ENCODE assay signal across 15 cellular contexts in genomic region chr1:20271498-20272400, GRCh38. TPM values are rescaled to one million over a fixed set of nuclear protein-coding genes. Genes with fewer than 3 reads are reported as not detected.
DNase-seq lines count a peak whose midpoint lies in the region; ATAC-seq and TF ChIP-seq lines count a peak whose summit lies in the region.
"Had no signal": no experiment of that assay in that cellular context is flagged by ENCODE, and none has a peak within 500 bp of the region (broad histone marks: within the 10 kb centered on the region; RNA-seq: fewer than 3 reads in every experiment).

No MANE protein-coding gene starts in this region.

- no peaks in the 10 kb centered on the region for H3K36me3 Mint-ChIP-seq in activated naive CD4-positive, alpha-beta T cell treated with anti-CD3 and anti-CD28 coated beads for 36 hours (ENCODE audit: low read depth)

- H3K4me1 ChIP-seq in OCI-LY3 (ENCODE audit: low read length) (no peaks in the 10 kb centered on the region), parathyroid adenoma (peaks cover 11% of the 10 kb centered on the region)

- peaks cover 5% of the 10 kb centered on the region; the same call in 1 of the 2 replicates for H3K27me3 ChIP-seq in OCI-LY3 (ENCODE audit: low read depth, low read length)
- no peaks in the 10 kb centered on the region for H3K27me3 ChIP-seq in parathyroid adenoma (ENCODE audit: control insufficient read depth, insufficient read depth, low read length)

- H3K27ac ChIP-seq in OCI-LY3 (ENCODE audit: low read length) (no peak overlapping the region), parathyroid adenoma (no peak overlapping the region)
- H3K27ac ChIP-seq: thoracic aorta had no signal

- no peak overlapping the region for H3K27ac Mint-ChIP-seq in activated naive CD4-positive, alpha-beta T cell treated with anti-CD3 and anti-CD28 coated beads for 36 hours
- H3K27ac Mint-ChIP-seq: activated CD8-positive, alpha-beta T cell treated with anti-CD3 and anti-CD28 coated beads for 36 hours; progenitor cell of endocrine pancreas had no signal

- H3K27me3 Mint-ChIP-seq in activated naive CD4-positive, alpha-beta T cell treated with anti-CD3 and anti-CD28 coated beads for 36 hours (ENCODE audit: low read depth) = peaks cover 2% of the 10 kb centered on the region

- H2AFZ ChIP-seq in OCI-LY3 (ENCODE audit: low read depth, low read length) = no peak overlapping the region
- H2AFZ ChIP-seq in parathyroid adenoma = peak overlapping the region; percentile 46

- H3K4me2 ChIP-seq in OCI-LY3 (ENCODE audit: low read length) = no peak overlapping the region
- no peak overlapping the region for H3K4me2 ChIP-seq in parathyroid adenoma (ENCODE audit: low read length)

- TF ChIP-seq CTCF in OCI-LY3 (IDR thresholded peaks at IDR 0.05; ENCODE audit: low read depth, low read length) (peak; percentile 38), epithelial cell of esophagus (IDR thresholded peaks at IDR 0.05; ENCODE audit: insufficient read depth, low read depth, low read length, missing control alignments) (peak; percentile 8), parathyroid adenoma (IDR thresholded peaks at IDR 0.05) (no peak)

- H3K4me3 ChIP-seq in OCI-LY3 (ENCODE audit: low read length) = no peak overlapping the region
- no peak overlapping the region for H3K4me3 ChIP-seq in epithelial cell of esophagus (ENCODE audit: low read length)
- H3K4me3 ChIP-seq in parathyroid adenoma (ENCODE audit: low read depth, low read length) = no peak overlapping the region
- H3K4me3 ChIP-seq: thoracic aorta had no signal

- no peaks in the 10 kb centered on the region for H3K79me2 ChIP-seq in OCI-LY3 (ENCODE audit: low read length)
- H3K79me2 ChIP-seq in parathyroid adenoma = no peaks in the 10 kb centered on the region

- H3K4me3 Mint-ChIP-seq in activated naive CD4-positive, alpha-beta T cell treated with anti-CD3 and anti-CD28 coated beads for 36 hours = no peak overlapping the region
- H3K4me3 Mint-ChIP-seq: activated CD8-positive, alpha-beta T cell treated with anti-CD3 and anti-CD28 coated beads for 36 hours had no signal

- ATAC-seq in HG02840 (IDR thresholded peaks at IDR 0.05; ENCODE audit: low FRiP score, unreplicated experiment) = no peak
- ATAC-seq: activated CD8-positive, alpha-beta T cell treated with anti-CD3 and anti-CD28 coated beads for 36 hours had no signal

- H3K36me3 ChIP-seq in OCI-LY3 (replicated peaks; ENCODE audit: low read depth, low read length) (no peaks in the 10 kb centered on the region), parathyroid adenoma (ENCODE audit: control insufficient read depth, insufficient read depth, low read length) (no peaks in the 10 kb centered on the region)
- H3K36me3 ChIP-seq: thoracic aorta had no signal

- H3K9me3 ChIP-seq in OCI-LY3 (ENCODE audit: insufficient read depth, low read length) (no peaks in the 10 kb centered on the region), parathyroid adenoma (ENCODE audit: control insufficient read depth, low read length) (no peaks in the 10 kb centered on the region)
- H3K9me3 ChIP-seq: thoracic aorta had no signal

- no peak overlapping the region for H3K9ac ChIP-seq in OCI-LY3 (ENCODE audit: low read length)
- H3K9ac ChIP-seq in parathyroid adenoma = no peak overlapping the region

- no peaks in the 10 kb centered on the region for H4K20me1 ChIP-seq in OCI-LY3 (ENCODE audit: insufficient read depth, low read length)

- CTCF ChIA-PET in activated naive CD4-positive, alpha-beta T cell treated with anti-CD3 and anti-CD28 coated beads for 36 hours (lab: Charles Lee) = interaction anchor here (0.6 kb wide), 1 partner anchor 156 kb away, joined by 3 read pairs; no protein-coding TSS in a partner anchor

- no peaks in the 10 kb centered on the region for H3K4me1 Mint-ChIP-seq in activated naive CD4-positive, alpha-beta T cell treated with anti-CD3 and anti-CD28 coated beads for 36 hours (ENCODE audit: low read depth)

- DNase-seq in activated naive CD4-positive, alpha-beta T cell treated with anti-CD3 and anti-CD28 coated beads for 36 hours = peak; percentile 15
- DNase-seq in activated naive CD4-positive, alpha-beta T cell treated with anti-CD3 and anti-CD28 coated beads, Interleukin-2, amount 50 U/mL, for 16 hours = no peak
- DNase-seq in epithelial cell of esophagus (ENCODE audit: low read depth) (peak; percentile 38), NCI-H1105 (lab: John Stamatoyannopoulos, UW) (no peak)
- no peak for DNase-seq in stimulated activated CD4-positive, alpha-beta T cell treated with anti-CD3 and anti-CD28 coated beads, Interleukin-2, amount 100 ng/mL, for 24 hours
- DNase-seq: activated CD8-positive, alpha-beta T cell treated with anti-CD3 and anti-CD28 coated beads for 36 hours; stimulated activated CD4-positive, alpha-beta T cell treated with anti-CD3 and anti-CD28 coated beads, Interleukin-1b, Interleukin-23, amount 100 ng/mL, for 48 hours; stimulated activated CD8-positive, alpha-beta memory T cell treated with anti-CD3 and anti-CD28 coated beads, Interleukin-4, amount 100 ng/mL, for 48 hours had no signal

- intact Hi-C loops in activated naive CD4-positive, alpha-beta T cell treated with anti-CD3 and anti-CD28 coated beads for 36 hours (cut with micrococcal nuclease) = no loop called here

- H3K9me3 Mint-ChIP-seq in activated naive CD4-positive, alpha-beta T cell treated with anti-CD3 and anti-CD28 coated beads for 36 hours = no peaks in the 10 kb centered on the region

RNA-seq across cellular contexts. Expression of gene VWA5B1, which starts 18.9 kb away (rescaled TPM):
- total RNA-seq in activated naive CD4-positive, alpha-beta T cell treated with anti-CD3 and anti-CD28 coated beads for 36 hours = not detected
- total RNA-seq: activated CD8-positive, alpha-beta T cell treated with anti-CD3 and anti-CD28 coated beads for 36 hours; fibroblast of villous mesenchyme; SK-MEL-5; thoracic aorta had no signal

Comparison
In these comparisons a context has a peak if more than half of its experiments do, and no peak if none do; other contexts are left out.
1. DNase-seq: peak in activated naive CD4-positive, alpha-beta T cell treated with anti-CD3 and anti-CD28 coated beads for 36 hours (single experiment) and epithelial cell of esophagus (single experiment); none in activated naive CD4-positive, alpha-beta T cell treated with anti-CD3 and anti-CD28 coated beads, Interleukin-2, amount 50 U/mL, for 16 hours (single experiment), stimulated activated CD4-positive, alpha-beta T cell treated with anti-CD3 and anti-CD28 coated beads, Interleukin-2, amount 100 ng/mL, for 24 hours (0 of 2) and NCI-H1105 (single experiment).